8 cellular contexts compared by ENCODE assay signal in genomic region chr14:29927596-29928341, GRCh38. TPM values are rescaled to one million over a fixed set of nuclear protein-coding genes. Genes with fewer than 3 reads are reported as not detected.
A peak's percentile ranks its signal among the peaks of the same experiment; 100 is the strongest.
DNase-seq lines count a peak whose midpoint lies in the region; ATAC-seq and TF ChIP-seq lines count a peak whose summit lies in the region.

TSS of gene PRKD1 (minus strand) at chr14:29927847.

- H3K9me3 Mint-ChIP-seq in activated T-cell treated with anti-CD3 and anti-CD28 coated beads, Interleukin-2, amount 50 U/mL, for 72 hours, result no peaks in the 10 kb centered on the region
- H3K9me3 Mint-ChIP-seq in nephron progenitor cell, result no peaks in the 10 kb centered on the region

- TF ChIP-seq CTCF in nephron progenitor cell (IDR thresholded peaks at IDR 0.05), result no peak

- peaks cover 55% of the 10 kb centered on the region for H3K27me3 Mint-ChIP-seq in activated T-cell treated with anti-CD3 and anti-CD28 coated beads, Interleukin-2, amount 50 U/mL, for 72 hours (ENCODE audit: low read depth)
- H3K27me3 Mint-ChIP-seq in nephron progenitor cell (ENCODE audit: low read depth, poor library complexity), result peaks cover 24% of the 10 kb centered on the region

- peaks cover 9% of the 10 kb centered on the region for H3K4me1 Mint-ChIP-seq in activated T-cell treated with anti-CD3 and anti-CD28 coated beads, Interleukin-2, amount 50 U/mL, for 72 hours (ENCODE audit: low read depth)
- peaks cover 25% of the 10 kb centered on the region for H3K4me1 Mint-ChIP-seq in nephron progenitor cell

- H3K4me3 Mint-ChIP-seq in activated T-cell treated with anti-CD3 and anti-CD28 coated beads, Interleukin-2, amount 50 U/mL, for 72 hours, result peak within 1 kb of the TSS; percentile 74 to 81
- peak within 1 kb of the TSS; percentile 96 for H3K4me3 Mint-ChIP-seq in nephron progenitor cell

- DNase-seq in COLO829 (ENCODE audit: low spot score) (peak; percentile 54), HuH-7.5 (ENCODE audit: low spot score) (peak; percentile 92), germinal center (ENCODE audit: low spot score) (peak; percentile 34), nephron progenitor cell (peak; percentile 84)
- DNase-seq in activated T-cell treated with anti-CD3 and anti-CD28 coated beads, Interleukin-2, amount 50 U/mL, for 72 hours, result no peak
- no peak for DNase-seq in stimulated activated CD8-positive, alpha-beta memory T cell treated with anti-CD3 and anti-CD28 coated beads, Interleukin-4, amount 100 ng/mL, for 48 hours

- ATAC-seq in GM19397 (IDR thresholded peaks at IDR 0.05; ENCODE audit: unreplicated experiment), result peak; percentile 44
- ATAC-seq in activated T-cell treated with anti-CD3 and anti-CD28 coated beads, Interleukin-2, amount 50 U/mL, for 72 hours (replicated peaks in 1 of 2), result peak in 1 of 2 donors; percentile 26
- ATAC-seq in HG03457 (IDR thresholded peaks at IDR 0.05; ENCODE audit: unreplicated experiment), result no peak

- H3K27ac Mint-ChIP-seq in activated T-cell treated with anti-CD3 and anti-CD28 coated beads, Interleukin-2, amount 50 U/mL, for 72 hours, result no peak within 1 kb of the TSS
- H3K27ac Mint-ChIP-seq in nephron progenitor cell, result peak within 1 kb of the TSS; percentile 15

- H3K36me3 Mint-ChIP-seq in activated T-cell treated with anti-CD3 and anti-CD28 coated beads, Interleukin-2, amount 50 U/mL, for 72 hours (ENCODE audit: insufficient read depth in 2 of 2), result peaks cover 4 to 5% of the 10 kb centered on the region in 2 donors
- H3K36me3 Mint-ChIP-seq in nephron progenitor cell (ENCODE audit: low read depth), result no peaks in the 10 kb centered on the region

RNA-seq across cellular contexts. Expression of gene PRKD1, which starts in this region (rescaled TPM):
- not detected for total RNA-seq in activated T-cell treated with anti-CD3 and anti-CD28 coated beads, Interleukin-2, amount 50 U/mL, for 72 hours

Comparison
In these comparisons a context has a peak if more than half of its experiments do, and no peak if none do; other contexts are left out.
1. DNase-seq: peak in COLO829 (single experiment), HuH-7.5 (single experiment), germinal center (single experiment) and nephron progenitor cell (single experiment); none in activated T-cell treated with anti-CD3 and anti-CD28 coated beads, Interleukin-2, amount 50 U/mL, for 72 hours (0 of 2) and stimulated activated CD8-positive, alpha-beta memory T cell treated with anti-CD3 and anti-CD28 coated beads, Interleukin-4, amount 100 ng/mL, for 48 hours (single experiment).